21 cellular contexts compared by ENCODE assay signal in the genomic region with DNA sequence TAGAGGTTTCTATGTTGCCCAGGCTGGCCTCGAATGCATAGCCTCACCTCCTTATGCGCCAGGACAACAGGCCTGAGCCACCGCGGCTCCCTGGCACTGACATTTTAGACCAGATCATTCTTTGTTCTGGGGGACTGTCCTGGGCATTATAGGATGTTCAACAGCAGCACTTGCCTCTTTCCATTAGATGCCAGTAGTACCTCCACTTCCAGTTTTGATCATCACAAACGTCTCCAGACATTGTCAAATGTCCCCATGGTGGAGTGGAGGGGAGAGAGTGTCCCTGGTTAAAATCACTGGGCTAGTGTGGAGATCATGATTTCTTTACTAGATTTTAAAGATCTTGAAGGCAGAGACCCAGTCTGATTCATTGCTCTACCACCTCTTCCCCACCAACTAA.
"Had no signal": no experiment of that assay in that cellular context is flagged by ENCODE, and none has a peak within 500 bp of the region (broad histone marks: within the 10 kb centered on the region; RNA-seq: fewer than 3 reads in every experiment).

No MANE protein-coding gene starts in this region.

- H3K9me3 ChIP-seq: left lung, lower lobe of right lung, prostate gland, right lobe of liver, spleen, thyroid gland, upper lobe of right lung had no signal

- H3K4me3 ChIP-seq: dorsolateral prefrontal cortex, left lung, lower lobe of right lung, prostate gland, right lobe of liver, spleen, thyroid gland, upper lobe of right lung had no signal

- ATAC-seq: esophagus mucosa; left lung; lower lobe of right lung; naive thymus-derived CD4-positive, alpha-beta T cell; right lobe of liver; stimulated activated naive B cell treated with anti-CD40 and anti-IgM and Interleukin-4, amounts not matched to agents 10 μg/mL and 1 μg/mL and 100 μg/mL, for 72 hours; stimulated activated naive CD8-positive, alpha-beta T cell treated with anti-CD3 and anti-CD28 coated beads, Interleukin-15, amount 100 ng/mL, for 72 hours; upper lobe of right lung had no signal

- H3K79me2 ChIP-seq: parathyroid adenoma had no signal

- DNase-seq: cortex of kidney; dorsolateral prefrontal cortex; effector memory CD4-positive, alpha-beta T cell; glutamatergic neuron; islet precursor cell; left lung; lower lobe of right lung; mesendoderm; naive thymus-derived CD4-positive, alpha-beta T cell; nephron progenitor cell; right lobe of liver; spleen; stimulated activated CD4-positive, alpha-beta T cell treated with anti-CD3 and anti-CD28 coated beads, Interleukin-2, amount 100 ng/mL, for 24 hours; stimulated activated CD4-positive, alpha-beta T cell treated with anti-CD3 and anti-CD28 coated beads, Interleukin-4, amount 100 ng/mL, for 4 hours; stimulated activated naive B cell treated with anti-CD40 and anti-IgM and Interleukin-4, amounts not matched to agents 10 μg/mL and 1 μg/mL and 100 μg/mL, for 72 hours; stimulated activated naive CD8-positive, alpha-beta T cell treated with anti-CD3 and anti-CD28 coated beads, Interleukin-15, amount 100 ng/mL, for 72 hours; thyroid gland; upper lobe of right lung had no signal

- H2AFZ ChIP-seq: parathyroid adenoma had no signal

- H3K4me1 ChIP-seq: left lung, lower lobe of right lung, parathyroid adenoma, prostate gland, right lobe of liver, spleen, thyroid gland, upper lobe of right lung had no signal

- H3K9ac ChIP-seq: parathyroid adenoma had no signal

- H3K27ac ChIP-seq: dorsolateral prefrontal cortex, left lung, lower lobe of right lung, parathyroid adenoma, prostate gland, right lobe of liver, spleen, upper lobe of right lung had no signal

- H3K36me3 ChIP-seq: left lung, lower lobe of right lung, prostate gland, right lobe of liver, spleen, thyroid gland, upper lobe of right lung had no signal

- H3K27me3 ChIP-seq: dorsolateral prefrontal cortex, left lung, right lobe of liver, spleen, thyroid gland, upper lobe of right lung had no signal
